8 cellular contexts compared by ENCODE assay signal in the genomic region with DNA sequence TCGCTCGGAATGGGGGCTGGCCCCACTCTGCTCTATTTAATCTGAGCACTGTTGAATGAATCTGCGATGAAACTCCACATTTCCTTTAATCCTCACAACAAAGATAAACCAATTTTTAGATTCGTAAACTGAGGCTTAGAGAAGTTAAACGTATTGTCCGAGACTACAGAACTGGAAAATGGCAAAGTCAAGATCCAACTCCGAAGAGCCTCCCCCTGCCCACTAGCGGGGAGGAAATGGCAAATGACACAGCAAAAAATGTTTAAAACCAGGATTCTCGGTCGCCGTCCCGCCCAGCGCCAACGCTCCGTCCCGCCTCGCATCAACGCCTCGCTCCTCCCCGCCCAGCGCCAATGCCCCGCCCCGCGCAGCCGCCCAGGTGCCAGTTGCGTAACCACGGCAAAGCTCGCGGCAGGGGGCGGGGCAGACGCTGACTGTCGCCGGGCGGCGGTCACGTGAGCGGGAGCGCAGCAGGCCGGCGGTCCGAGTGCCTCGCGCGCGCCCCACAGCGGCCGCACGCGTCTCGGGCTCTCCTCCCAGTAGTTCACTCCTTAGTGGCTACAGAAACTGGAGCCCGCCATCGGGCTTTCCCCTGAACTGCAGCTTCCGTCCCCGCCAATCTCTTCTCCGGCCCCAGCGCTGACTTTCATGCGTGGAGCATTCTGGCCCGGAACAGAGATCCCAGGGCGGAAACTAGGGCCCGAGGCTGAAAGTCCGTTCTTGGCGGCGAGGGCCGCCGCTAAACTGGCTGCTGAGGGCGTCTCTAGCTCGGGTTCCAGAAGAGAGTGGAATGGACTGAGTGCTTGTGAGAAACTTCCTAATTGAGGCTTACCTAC. TPM values are rescaled to one million over a fixed set of nuclear protein-coding genes. Genes with fewer than 3 reads are reported as not detected.
A peak's percentile ranks its signal among the peaks of the same experiment; 100 is the strongest.
DNase-seq lines count a peak whose midpoint lies in the region; ATAC-seq and TF ChIP-seq lines count a peak whose summit lies in the region.

No MANE protein-coding gene starts in this region.

- peak; percentile 66 for TF ChIP-seq EP300 in ovary (IDR thresholded peaks at IDR 0.05)

- ATAC-seq in HG02623 (IDR thresholded peaks at IDR 0.05; ENCODE audit: unreplicated experiment) (peak; percentile 89), SK-N-SH treated with all-trans-retinoic acid at 6 μM for 48 hours (peak; percentile 99)

- peaks cover 14% of the 10 kb centered on the region for H3K4me1 Mint-ChIP-seq in activated naive CD8-positive, alpha-beta T cell (ENCODE audit: low read depth)

- H3K27ac ChIP-seq in ovary: peak overlapping the region; percentile 40 to 60
- peak overlapping the region; percentile 81 to 99 (median 90) for H3K27ac ChIP-seq in thyroid gland

- H3K9me3 ChIP-seq in ovary (no peaks in the 10 kb centered on the region), thyroid gland (no peaks in the 10 kb centered on the region)

- H3K4me1 ChIP-seq in ovary (ENCODE audit: insufficient read depth) (peaks cover 2% of the 10 kb centered on the region), thyroid gland (peaks cover 6 to 23% of the 10 kb centered on the region in 2 donors)

- intact Hi-C loops in head of caudate nucleus (cut with DNase I): loop anchor here (2.0 kb wide), 2 partner anchors 18 to 38 kb away; a partner anchor contains a TSS
- intact Hi-C loops in ovary (cut with DNase I): loop anchor here in 1 of 4 donors (2.0 to 5.0 kb wide), 2 partner anchors 18 to 574 kb away; a partner anchor contains a TSS
- intact Hi-C loops in thyroid gland (cut with DNase I): no loop called here

- DNase-seq in GM12865 (ENCODE audit: low read depth) (peak; percentile 99), NCI-H1092 treated with DMSO at 0.1 percent for 48 hours (lab: John Stamatoyannopoulos, UW) (peak; percentile 97), head of caudate nucleus (peak; percentile 96 to 100 (median 99)), ovary (peak; percentile 98 to 99 (median 99)), thyroid gland (peak; percentile 98 to 99)

- H3K27me3 Mint-ChIP-seq in activated naive CD8-positive, alpha-beta T cell: no peaks in the 10 kb centered on the region

- peak overlapping the region; percentile 78 for H3K4me3 Mint-ChIP-seq in activated naive CD8-positive, alpha-beta T cell

- H3K36me3 ChIP-seq in ovary: no peaks in the 10 kb centered on the region
- H3K36me3 ChIP-seq in thyroid gland: no peaks in the 10 kb centered on the region

- H3K4me3 ChIP-seq in GM12865 (ENCODE audit: low read depth, low read length) (peak overlapping the region; percentile 93), ovary (peak overlapping the region; percentile 47), thyroid gland (replicated peaks in 1 of 3) (peak overlapping the region in 2 of 3 donors; percentile 29 to 55)

- no peaks in the 10 kb centered on the region for H3K36me3 Mint-ChIP-seq in activated naive CD8-positive, alpha-beta T cell

- no peaks in the 10 kb centered on the region for H3K9me3 Mint-ChIP-seq in activated naive CD8-positive, alpha-beta T cell (ENCODE audit: low read depth)

- peak; percentile 77 for TF ChIP-seq CTCF in GM12865 (IDR thresholded peaks at IDR 0.05; ENCODE audit: insufficient read depth, low read depth, low read length, missing control alignments)
- peak; percentile 94 to 98 (median 97) for TF ChIP-seq CTCF in ovary (IDR thresholded peaks at IDR 0.05)
- peak; percentile 53 to 97 (median 88) for TF ChIP-seq CTCF in thyroid gland (IDR thresholded peaks at IDR 0.05)

- 1% methylated on average over 61 to 67 of the region's 67 CpGs for WGBS in ovary, 3 donors
- 2 to 7% methylated on average over 15 to 67 of the region's 67 CpGs for WGBS in thyroid gland, 2 donors

- TF ChIP-seq POLR2A in ovary (IDR thresholded peaks at IDR 0.05): peak; percentile 73
- TF ChIP-seq POLR2A in thyroid gland (IDR thresholded peaks at IDR 0.05): peak in 1 of 2 donors; percentile 90

- H3K27ac Mint-ChIP-seq in activated naive CD8-positive, alpha-beta T cell: peak overlapping the region; percentile 94

- H3K27me3 ChIP-seq in ovary: no peaks in the 10 kb centered on the region
- H3K27me3 ChIP-seq in thyroid gland: no peaks in the 10 kb centered on the region

TF ChIP-seq in SK-N-SH treated with all-trans-retinoic acid at 6 μM for 48 hours, 23 proteins besides CTCF, POLR2A, EP300 and RAD21:
- no peak for TF ChIP-seq TCF4 (CRISPR knock-in tag; IDR thresholded peaks at IDR 0.05; ENCODE audit: borderline replicate concordance)
- no peak for TF ChIP-seq BACH2 (CRISPR knock-in tag; IDR thresholded peaks at IDR 0.05; ENCODE audit: borderline replicate concordance)
- no peak for TF ChIP-seq PPARA (CRISPR knock-in tag; IDR thresholded peaks at IDR 0.05; ENCODE audit: borderline replicate concordance)
- no peak for TF ChIP-seq ZNF70 (CRISPR knock-in tag; IDR thresholded peaks at IDR 0.05)
- TF ChIP-seq ZFP30 (CRISPR knock-in tag; IDR thresholded peaks at IDR 0.05): no peak
- no peak for TF ChIP-seq CSDC2 (CRISPR knock-in tag; IDR thresholded peaks at IDR 0.05)
- TF ChIP-seq ZFP3 (CRISPR knock-in tag; IDR thresholded peaks at IDR 0.05): no peak
- TF ChIP-seq ESRRG (CRISPR knock-in tag; IDR thresholded peaks at IDR 0.05): no peak
- no peak for TF ChIP-seq GLIS3 (CRISPR knock-in tag; IDR thresholded peaks at IDR 0.05)
- TF ChIP-seq RARB (CRISPR knock-in tag; IDR thresholded peaks at IDR 0.05): no peak
- TF ChIP-seq, protein P1, sequence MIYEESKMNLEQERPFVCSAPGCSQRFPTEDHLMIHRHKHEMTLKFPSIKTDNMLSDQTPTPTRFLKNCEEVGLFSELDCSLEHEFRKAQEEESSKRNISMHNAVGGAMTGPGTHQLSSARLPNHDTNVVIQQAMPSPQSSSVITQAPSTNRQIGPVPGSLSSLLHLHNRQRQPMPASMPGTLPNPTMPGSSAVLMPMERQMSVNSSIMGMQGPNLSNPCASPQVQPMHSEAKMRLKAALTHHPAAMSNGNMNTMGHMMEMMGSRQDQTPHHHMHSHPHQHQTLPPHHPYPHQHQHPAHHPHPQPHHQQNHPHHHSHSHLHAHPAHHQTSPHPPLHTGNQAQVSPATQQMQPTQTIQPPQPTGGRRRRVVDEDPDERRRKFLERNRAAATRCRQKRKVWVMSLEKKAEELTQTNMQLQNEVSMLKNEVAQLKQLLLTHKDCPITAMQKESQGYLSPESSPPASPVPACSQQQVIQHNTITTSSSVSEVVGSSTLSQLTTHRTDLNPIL (CRISPR knock-in tag; IDR thresholded peaks at IDR 0.05; ENCODE audit: low read depth): no peak
- no peak for TF ChIP-seq OSR1 (CRISPR knock-in tag; IDR thresholded peaks at IDR 0.05)
- no peak for TF ChIP-seq ZNF565 (CRISPR knock-in tag; conservative IDR thresholded peaks at IDR 0.05; ENCODE audit: low read depth)
- TF ChIP-seq TOX (CRISPR knock-in tag; IDR thresholded peaks at IDR 0.05; ENCODE audit: borderline replicate concordance): no peak

RNA-seq across cellular contexts. Expression of a gene that starts 13.6 kb away (rescaled TPM):
- total RNA-seq in ovary (10 to 100 TPM; 13.9 to 67.6 (median 16.7) TPM), thyroid gland (10 to 100 TPM in 3 of 4 donors, 1 to 10 TPM in 1; 8.7 to 16.4 (median 13.0) TPM)
- polyA plus RNA-seq in ovary: 10 to 100 TPM; 11.2 to 16.5 TPM

RNA-seq across cellular contexts. Expression of a gene that starts 17.9 kb away (rescaled TPM):
- total RNA-seq in ovary (10 to 100 TPM in 3 of 7 donors, 1 to 10 TPM in 4; 5.8 to 14.7 (median 8.5) TPM), thyroid gland (10 to 100 TPM; 16.3 to 35.0 (median 25.6) TPM)
- polyA plus RNA-seq in ovary: 1 to 10 TPM in 1 of 2 donors, under 1 TPM in 1; 0.38 to 8.1 TPM

RNA-seq across cellular contexts. Expression of a gene that starts 23.4 kb away (rescaled TPM):
- 10 to 100 TPM in 5 of 7 donors, 1 to 10 TPM in 2; 8.3 to 22.3 (median 11.5) TPM for total RNA-seq in ovary
- polyA plus RNA-seq in ovary: 10 to 100 TPM in 1 of 2 donors, 1 to 10 TPM in 1; 5.0 to 19.4 TPM
- total RNA-seq in thyroid gland: 10 to 100 TPM; 13.0 to 25.3 (median 19.8) TPM

RNA-seq across cellular contexts. Expression of a gene that starts 23.7 kb away (rescaled TPM):
- total RNA-seq in ovary: 100 to 1,000 TPM; 136 to 443 (median 295) TPM
- polyA plus RNA-seq in ovary: 100 to 1,000 TPM; 267 to 594 TPM
- total RNA-seq in thyroid gland: 100 to 1,000 TPM; 363 to 700 (median 468) TPM

RNA-seq across cellular contexts. Expression of a gene that starts 36.8 kb away (rescaled TPM):
- total RNA-seq in ovary (100 to 1,000 TPM in 5 of 7 donors, 10 to 100 TPM in 2; 73.9 to 324 (median 206) TPM), thyroid gland (100 to 1,000 TPM in 1 of 4 donors, 10 to 100 TPM in 3; 53.3 to 100 (median 84.9) TPM)
- 100 to 1,000 TPM in 1 of 2 donors, 10 to 100 TPM in 1; 41.6 to 179 TPM for polyA plus RNA-seq in ovary

Comparison
In these comparisons a context has a peak if more than half of its experiments do, and no peak if none do; other contexts are left out.
1. Peak in every context shown above with its lines: DNase-seq, ATAC-seq, H3K4me3 ChIP-seq and H3K27ac ChIP-seq.
2. H3K4me3 ChIP-seq: peak in every context shown above with its lines; median percentile 93 in GM12865; 47 in ovary; 42 in thyroid gland.